14 cellular contexts compared by ENCODE assay signal in the genomic region with DNA sequence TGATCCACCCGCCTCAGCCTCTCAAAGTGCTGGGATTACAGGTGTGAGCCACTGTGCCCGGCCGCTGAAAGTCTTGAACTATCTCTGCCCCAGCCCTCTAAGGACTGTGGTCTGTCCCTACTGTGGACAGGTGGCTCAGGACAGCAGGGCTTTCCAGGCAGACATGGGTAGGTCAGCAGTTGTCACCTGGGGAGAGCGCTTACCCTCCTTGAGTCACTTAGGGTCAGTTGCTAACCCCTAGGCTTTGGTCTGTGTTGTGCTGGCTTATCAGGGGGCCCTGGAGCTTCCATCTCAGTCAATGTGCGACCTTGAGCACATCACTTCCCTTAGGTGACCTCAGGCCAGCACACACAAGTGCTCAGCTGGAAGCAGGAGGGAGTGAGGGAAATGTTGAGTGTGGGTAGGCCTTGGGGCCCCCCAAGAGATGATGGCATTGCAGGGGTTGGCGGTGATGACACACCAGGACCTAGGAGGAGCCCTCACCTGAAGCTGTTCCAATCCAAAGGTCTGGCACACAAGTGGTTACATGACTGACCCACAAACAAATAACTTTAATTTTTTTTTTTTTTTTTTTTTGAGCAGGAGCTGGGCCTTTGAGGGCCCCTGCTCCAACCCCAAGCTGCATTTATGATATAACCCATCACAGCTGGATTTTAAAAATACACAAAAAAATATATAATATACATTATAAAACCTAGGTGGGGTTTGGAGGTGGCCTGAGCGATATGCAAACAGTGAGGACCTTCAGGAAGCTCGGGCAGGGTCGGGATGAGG. TPM values are rescaled to one million over a fixed set of nuclear protein-coding genes. Genes with fewer than 3 reads are reported as not detected.
A peak's percentile ranks its signal among the peaks of the same experiment; 100 is the strongest.
DNase-seq lines count a peak whose midpoint lies in the region; ATAC-seq and TF ChIP-seq lines count a peak whose summit lies in the region.
"Had no signal": no experiment of that assay in that cellular context is flagged by ENCODE, and none has a peak within 500 bp of the region (broad histone marks: within the 10 kb centered on the region; RNA-seq: fewer than 3 reads in every experiment).

No MANE protein-coding gene starts in this region.

- H3K36me3 ChIP-seq in H7 (replicated peaks; ENCODE audit: control insufficient read depth, insufficient read depth, low read length) (peaks cover 33% of the 10 kb centered on the region), neural progenitor cell (no peaks in the 10 kb centered on the region), upper lobe of left lung (peaks cover 3 to 69% (median 40%) of the 10 kb centered on the region in 4 donors), SJCRH30 (peaks cover 56% of the 10 kb centered on the region)

- H3K27me3 ChIP-seq in H7 (ENCODE audit: control insufficient read depth, insufficient read depth, low read length) = no peaks in the 10 kb centered on the region
- no peaks in the 10 kb centered on the region for H3K27me3 ChIP-seq in neural progenitor cell
- H3K27me3 ChIP-seq in upper lobe of left lung = no peaks in the 10 kb centered on the region
- H3K27me3 ChIP-seq in SJCRH30 = no peaks in the 10 kb centered on the region
- H3K27me3 ChIP-seq: tibial nerve had no signal

- peaks cover 60% of the 10 kb centered on the region for H4K20me1 ChIP-seq in neural progenitor cell (ENCODE audit: low read depth)

- H3K4me2 ChIP-seq in neural progenitor cell = no peak overlapping the region

- H3K4me3 ChIP-seq in H7 (ENCODE audit: insufficient read depth, low read depth, low read length) (no peak overlapping the region), neural progenitor cell (no peak overlapping the region), upper lobe of left lung (no peak overlapping the region), SJCRH30 (no peak overlapping the region)
- H3K4me3 ChIP-seq: tibial nerve had no signal

- TF ChIP-seq CTCF in VCaP (conservative IDR thresholded peaks at IDR 0.05) = no peak
- TF ChIP-seq CTCF in neural progenitor cell (IDR thresholded peaks at IDR 0.05) = no peak
- no peak for TF ChIP-seq CTCF in upper lobe of left lung (IDR thresholded peaks at IDR 0.05)

- DNase-seq in activated CD4-positive, alpha-beta T cell treated with anti-CD3 and anti-CD28 coated beads, Interleukin-2, amount 10 ng/mL, durations not matched to agents 7 days and 5 days = no peak
- no peak for DNase-seq in activated CD4-positive, alpha-beta T cell treated with anti-CD3 and anti-CD28 coated beads for 4 hours
- DNase-seq in H7 = peak; percentile 55
- DNase-seq in neural progenitor cell (ENCODE audit: low spot score) = no peak
- DNase-seq in activated CD4-positive, CD25-positive, alpha-beta regulatory T cell (lab: John Stamatoyannopoulos, UW) = no peak
- no peak for DNase-seq in upper lobe of left lung
- DNase-seq in SJCRH30 = no peak
- DNase-seq: ACHN; activated effector memory CD4-positive, alpha-beta T cell treated with Interleukin-2 at 50 U/mL for 16 hours; NCI-H2107 had no signal

- H3K27ac Mint-ChIP-seq in activated CD4-positive, alpha-beta T cell treated with anti-CD3 and anti-CD28 coated beads, Interleukin-2, amount 10 ng/mL, durations not matched to agents 7 days and 5 days = peak overlapping the region; percentile 57
- H3K27ac Mint-ChIP-seq in neural progenitor cell = no peak overlapping the region

- H3K4me1 ChIP-seq in neural progenitor cell (peaks cover 24% of the 10 kb centered on the region), upper lobe of left lung (peaks cover 12 to 35% (median 16%) of the 10 kb centered on the region in 4 donors), SJCRH30 (peaks cover 17% of the 10 kb centered on the region)

- H3F3A ChIP-seq in neural progenitor cell (ENCODE audit: low read depth) = peaks cover 79% of the 10 kb centered on the region

- H3K9me3 Mint-ChIP-seq in activated CD4-positive, alpha-beta T cell treated with anti-CD3 and anti-CD28 coated beads, Interleukin-2, amount 10 ng/mL, durations not matched to agents 7 days and 5 days = no peaks in the 10 kb centered on the region
- H3K9me3 Mint-ChIP-seq in neural progenitor cell = no peaks in the 10 kb centered on the region
- H3K9me3 Mint-ChIP-seq: central memory CD8-positive, alpha-beta T cell had no signal

- WGBS in upper lobe of left lung, 2 donors = 90% methylated on average over 8 to 9 of the region's 9 CpGs

- H3K9me3 ChIP-seq in neural progenitor cell (ENCODE audit: low read depth) (no peaks in the 10 kb centered on the region), upper lobe of left lung (no peaks in the 10 kb centered on the region), SJCRH30 (replicated peaks) (no peaks in the 10 kb centered on the region)
- H3K9me3 ChIP-seq: tibial nerve had no signal

- peaks cover 39% of the 10 kb centered on the region for H3K4me1 Mint-ChIP-seq in activated CD4-positive, alpha-beta T cell treated with anti-CD3 and anti-CD28 coated beads, Interleukin-2, amount 10 ng/mL, durations not matched to agents 7 days and 5 days
- H3K4me1 Mint-ChIP-seq in neural progenitor cell = peaks cover 35% of the 10 kb centered on the region

- no peak overlapping the region for H2AFZ ChIP-seq in neural progenitor cell (replicated peaks)

- TF ChIP-seq EP300 in upper lobe of left lung (IDR thresholded peaks at IDR 0.05) = no peak

- peaks cover 46% of the 10 kb centered on the region for H3K36me3 Mint-ChIP-seq in activated CD4-positive, alpha-beta T cell treated with anti-CD3 and anti-CD28 coated beads, Interleukin-2, amount 10 ng/mL, durations not matched to agents 7 days and 5 days (ENCODE audit: low read depth)
- H3K36me3 Mint-ChIP-seq in neural progenitor cell = peaks cover 29% of the 10 kb centered on the region

- no peak for TF ChIP-seq POLR2A in upper lobe of left lung (IDR thresholded peaks at IDR 0.05)

- no peaks in the 10 kb centered on the region for H3K27me3 Mint-ChIP-seq in activated CD4-positive, alpha-beta T cell treated with anti-CD3 and anti-CD28 coated beads, Interleukin-2, amount 10 ng/mL, durations not matched to agents 7 days and 5 days
- peaks cover 4% of the 10 kb centered on the region for H3K27me3 Mint-ChIP-seq in neural progenitor cell (ENCODE audit: insufficient read depth, low read depth)
- H3K27me3 Mint-ChIP-seq: central memory CD8-positive, alpha-beta T cell had no signal

- H3K4me3 Mint-ChIP-seq in activated CD4-positive, alpha-beta T cell treated with anti-CD3 and anti-CD28 coated beads, Interleukin-2, amount 10 ng/mL, durations not matched to agents 7 days and 5 days = no peak overlapping the region
- H3K4me3 Mint-ChIP-seq in neural progenitor cell = no peak overlapping the region
- H3K4me3 Mint-ChIP-seq: central memory CD8-positive, alpha-beta T cell had no signal

- POLR2A ChIA-PET in activated CD4-positive, alpha-beta T cell treated with anti-CD3 and anti-CD28 coated beads, Interleukin-2, amount 10 ng/mL, durations not matched to agents 7 days and 5 days (lab: Charles Lee) = no interaction called here

- ATAC-seq in upper lobe of left lung (ENCODE audit: low FRiP score in 2 of 2) = no peak

- H3K9ac ChIP-seq in neural progenitor cell = no peak overlapping the region

- H3K27ac ChIP-seq in VCaP (peak overlapping the region; percentile 96), neural progenitor cell (peak overlapping the region; percentile 67), upper lobe of left lung (no peak overlapping the region), SJCRH30 (no peak overlapping the region)

- CTCF ChIA-PET in activated CD4-positive, alpha-beta T cell treated with anti-CD3 and anti-CD28 coated beads, Interleukin-2, amount 10 ng/mL, durations not matched to agents 7 days and 5 days (lab: Charles Lee) = interaction anchor here (0.7 to 1.6 kb wide), 5 partner anchors 14 to 154 kb away, joined by 3 to 4 read pairs (median 3); no protein-coding TSS in a partner anchor

- peaks cover 44% of the 10 kb centered on the region for H3K79me2 ChIP-seq in neural progenitor cell (ENCODE audit: low read depth)

RNA-seq across cellular contexts. Expression of a gene that starts 5.1 kb away (rescaled TPM):
- total RNA-seq in activated CD4-positive, alpha-beta T cell treated with anti-CD3 and anti-CD28 coated beads, Interleukin-2, amount 10 ng/mL, durations not matched to agents 7 days and 5 days = 1,000 to 10,000 TPM; 1,411 to 1,499 TPM
- 2,080 and 2,249 TPM in 2 replicates for total RNA-seq in H7 (2014; rRNA removed; shearing (Covaris generic))
- total RNA-seq in neural progenitor cell (ENCODE audit: low replicate concordance) (2,002 and 2,026 TPM in 2 replicates), upper lobe of left lung (1,000 to 10,000 TPM in 2 of 6 donors, 100 to 1,000 TPM in 4; 474 to 1,092 (median 918) TPM)
- 2,010 and 2,016 TPM in 2 replicates for total RNA-seq in SJCRH30 (2014; rRNA removed; shearing (Covaris generic))

RNA-seq across cellular contexts. Expression of a gene that starts 21.1 kb away (rescaled TPM):
- total RNA-seq in activated CD4-positive, alpha-beta T cell treated with anti-CD3 and anti-CD28 coated beads, Interleukin-2, amount 10 ng/mL, durations not matched to agents 7 days and 5 days = 10 to 100 TPM; 11.7 to 13.0 TPM
- 18.7 and 22.8 TPM in 2 replicates for total RNA-seq in H7 (2014; rRNA removed; shearing (Covaris generic))
- total RNA-seq in neural progenitor cell (ENCODE audit: low replicate concordance) = 9.3 and 23.9 TPM in 2 replicates
- total RNA-seq in upper lobe of left lung = 10 to 100 TPM in 3 of 6 donors, 1 to 10 TPM in 3; 6.1 to 13.3 (median 9.3) TPM
- 10.5 and 10.9 TPM in 2 replicates for total RNA-seq in SJCRH30 (2014; rRNA removed; shearing (Covaris generic))

RNA-seq across cellular contexts. Expression of a gene that starts 23.6 kb away (rescaled TPM):
- under 1 TPM; 0.07 to 0.12 TPM for total RNA-seq in activated CD4-positive, alpha-beta T cell treated with anti-CD3 and anti-CD28 coated beads, Interleukin-2, amount 10 ng/mL, durations not matched to agents 7 days and 5 days
- total RNA-seq in H7 (2014; rRNA removed; shearing (Covaris generic)) = 17.6 and 18.0 TPM in 2 replicates
- 9.7 and 23.5 TPM in 2 replicates for total RNA-seq in neural progenitor cell (ENCODE audit: low replicate concordance)
- total RNA-seq in upper lobe of left lung = 10 to 100 TPM; 19.0 to 28.2 (median 21.2) TPM
- total RNA-seq in SJCRH30 (2014; rRNA removed; shearing (Covaris generic)) = 8.4 and 8.8 TPM in 2 replicates

RNA-seq across cellular contexts. Expression of a gene that starts 39.4 kb away (rescaled TPM):
- not detected for total RNA-seq in activated CD4-positive, alpha-beta T cell treated with anti-CD3 and anti-CD28 coated beads, Interleukin-2, amount 10 ng/mL, durations not matched to agents 7 days and 5 days
- total RNA-seq in H7 (2014; rRNA removed; shearing (Covaris generic)) = 0.55 and 1.3 TPM in 2 replicates
- total RNA-seq in neural progenitor cell (ENCODE audit: low replicate concordance) (0.46 TPM in 1 of 2 replicates, not detected in the other), upper lobe of left lung (not detected)
- 0.15 TPM in 1 of 2 replicates, not detected in the other for total RNA-seq in SJCRH30 (2014; rRNA removed; shearing (Covaris generic))
- total RNA-seq: fibroblast of lung had no signal

Comparison
In these comparisons a context has a peak if more than half of its experiments do, and no peak if none do; other contexts are left out.
1. H3K27ac ChIP-seq: peak in VCaP (single experiment) and neural progenitor cell (single experiment); none in upper lobe of left lung (0 of 4) and SJCRH30 (single experiment).